Comparison of ENCODE assay signal across 1 cellular context in the genomic region with DNA sequence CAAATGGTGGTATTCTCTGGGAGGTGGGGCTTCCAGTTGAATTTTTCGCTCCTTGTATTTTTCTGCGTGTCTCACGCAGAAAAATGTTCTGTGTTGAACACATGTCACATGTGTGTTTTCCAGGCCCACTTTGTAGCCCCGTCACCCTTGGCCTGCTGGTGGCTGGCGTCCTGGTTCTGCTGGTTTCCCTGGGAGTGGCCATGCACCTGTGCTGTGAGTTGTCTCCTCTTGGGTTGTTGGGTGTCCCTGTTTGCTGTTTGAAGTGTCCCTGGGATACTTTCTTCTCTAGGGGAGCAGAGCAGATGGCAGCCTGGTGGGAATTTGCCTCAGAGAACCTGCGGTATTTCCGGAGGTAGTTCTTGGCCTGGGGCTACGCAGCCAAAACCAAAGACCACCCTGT. TPM values are rescaled to one million over a fixed set of nuclear protein-coding genes. Genes with fewer than 3 reads are reported as not detected.
"Had no signal": no experiment of that assay in that cellular context is flagged by ENCODE, and none has a peak within 500 bp of the region (broad histone marks: within the 10 kb centered on the region; RNA-seq: fewer than 3 reads in every experiment).

No MANE protein-coding gene starts in this region.

RNA-seq across cellular contexts. Expression of gene CD8B2, which starts 15.2 kb away (rescaled TPM):
- polyA plus RNA-seq: GM23248 had no signal
